Comparison of ENCODE assay signal across 25 cellular contexts in the genomic region with DNA sequence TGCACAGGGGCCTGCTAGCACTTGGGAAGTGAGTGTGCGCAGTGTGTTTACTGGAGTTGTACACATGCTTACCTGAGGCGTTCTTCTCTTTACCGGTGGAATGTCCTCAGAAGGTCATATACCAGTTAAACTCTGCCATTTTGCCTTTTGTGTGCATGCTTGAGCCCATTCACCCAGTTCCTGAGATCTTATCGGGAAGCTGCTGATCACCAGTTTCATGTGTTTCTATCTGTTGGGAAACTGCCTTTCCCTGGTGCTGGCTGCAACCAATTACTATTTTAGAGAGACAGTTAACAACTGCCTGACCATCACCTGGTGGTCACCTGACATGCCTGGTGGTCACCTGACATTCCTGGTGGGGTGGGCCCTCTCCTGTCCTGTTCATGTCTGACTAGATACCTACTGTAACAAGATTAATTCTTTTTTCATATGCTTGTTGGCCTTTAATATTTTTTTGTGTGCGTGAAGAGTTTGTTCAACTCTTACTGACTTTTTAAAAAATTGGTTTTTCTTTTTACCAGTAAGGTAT.
"Had no signal": no experiment of that assay in that cellular context is flagged by ENCODE, and none has a peak within 500 bp of the region (broad histone marks: within the 10 kb centered on the region; RNA-seq: fewer than 3 reads in every experiment).

No MANE protein-coding gene starts in this region.

- H3K4me2 ChIP-seq: neural progenitor cell, smooth muscle cell had no signal

- H3K4me3 ChIP-seq: dorsolateral prefrontal cortex, left lung, neural progenitor cell, smooth muscle cell, suprapubic skin, transverse colon, vagina had no signal

- DNase-seq: dorsolateral prefrontal cortex; effector CD4-positive, alpha-beta T cell; hypothalamus; immature natural killer cell; left cardiac atrium; left lung; mesenchymal stem cell; midbrain; naive thymus-derived CD4-positive, alpha-beta T cell; stimulated activated CD4-positive, alpha-beta T cell treated with anti-CD3 and anti-CD28 coated beads, Interleukin-12 subunit alpha, Interleukin-12 subunit beta, amount 100 ng/mL, for 4 hours; stimulated activated CD4-positive, alpha-beta T cell treated with anti-CD3 and anti-CD28 coated beads, Interleukin-1b, Interleukin-23, amount 100 ng/mL, for 48 hours; stimulated activated CD4-positive, alpha-beta T cell treated with anti-CD3 and anti-CD28 coated beads, Interleukin-4, amount 100 ng/mL, for 1 hour; stimulated activated CD8-positive, alpha-beta memory T cell treated with anti-CD3 and anti-CD28 coated beads, Interleukin-4, amount 100 ng/mL, for 48 hours; stimulated activated naive CD4-positive, alpha-beta T cell; stimulated activated naive CD8-positive, alpha-beta T cell treated with anti-CD3 and anti-CD28 coated beads, Interleukin-15, amount 100 ng/mL, for 72 hours; transverse colon had no signal

- H3K36me3 ChIP-seq: left lung, neural progenitor cell, suprapubic skin, transverse colon, vagina had no signal

- H3K27ac ChIP-seq: dorsolateral prefrontal cortex, left lung, neural progenitor cell, parathyroid adenoma, suprapubic skin, transverse colon, vagina had no signal

- FAIRE-seq: frontal cortex had no signal

- H3K9me3 ChIP-seq: left lung, suprapubic skin, transverse colon, vagina had no signal

- H3K36me3 Mint-ChIP-seq: immature natural killer cell; naive thymus-derived CD4-positive, alpha-beta T cell; neural progenitor cell had no signal

- H2AFZ ChIP-seq: neural progenitor cell, parathyroid adenoma had no signal

- H3K27me3 ChIP-seq: dorsolateral prefrontal cortex, left lung, neural progenitor cell, suprapubic skin, transverse colon, vagina had no signal

- H3K79me2 ChIP-seq: parathyroid adenoma had no signal

- H3K4me1 Mint-ChIP-seq: immature natural killer cell; naive thymus-derived CD4-positive, alpha-beta T cell; nephron; neural progenitor cell; stimulated activated naive CD8-positive, alpha-beta T cell treated with anti-CD3 and anti-CD28 coated beads, Interleukin-15, amount 100 ng/mL, for 72 hours had no signal

- H3K27me3 Mint-ChIP-seq: progenitor cell of endocrine pancreas had no signal

- H3K27ac Mint-ChIP-seq: immature natural killer cell; naive thymus-derived CD4-positive, alpha-beta T cell; nephron; neural progenitor cell; progenitor cell of endocrine pancreas; stimulated activated naive CD8-positive, alpha-beta T cell treated with anti-CD3 and anti-CD28 coated beads, Interleukin-15, amount 100 ng/mL, for 72 hours had no signal

- H3K9me3 Mint-ChIP-seq: nephron; neural progenitor cell; stimulated activated naive CD8-positive, alpha-beta T cell treated with anti-CD3 and anti-CD28 coated beads, Interleukin-15, amount 100 ng/mL, for 72 hours had no signal

- H3K9ac ChIP-seq: neural progenitor cell, parathyroid adenoma had no signal

- H3K4me3 Mint-ChIP-seq: immature natural killer cell; naive thymus-derived CD4-positive, alpha-beta T cell; nephron; neural progenitor cell; stimulated activated naive CD8-positive, alpha-beta T cell treated with anti-CD3 and anti-CD28 coated beads, Interleukin-15, amount 100 ng/mL, for 72 hours had no signal

- H3K4me1 ChIP-seq: left lung, neural progenitor cell, parathyroid adenoma, suprapubic skin, transverse colon, vagina had no signal

- ATAC-seq: left cardiac atrium; left lung; naive thymus-derived CD4-positive, alpha-beta T cell; sciatic nerve; stimulated activated naive CD8-positive, alpha-beta T cell treated with anti-CD3 and anti-CD28 coated beads, Interleukin-15, amount 100 ng/mL, for 72 hours had no signal
